8 cellular contexts compared by ENCODE assay signal in genomic region chr6:42984001-42984923, GRCh38. TPM values are rescaled to one million over a fixed set of nuclear protein-coding genes. Genes with fewer than 3 reads are reported as not detected.
DNase-seq lines count a peak whose midpoint lies in the region; ATAC-seq and TF ChIP-seq lines count a peak whose summit lies in the region.

TSS of gene PPP2R5D (plus strand) at chr6:42984570. CDS start at chr6:42984678, 108 bp downstream.

- H3K36me3 ChIP-seq in heart right ventricle (peaks cover 0 to 18% (median 2%) of the 10 kb centered on the region in 9 donors), upper lobe of left lung (peaks cover 0 to 2% (median 0%) of the 10 kb centered on the region in 4 donors)

- TF ChIP-seq EP300 in upper lobe of left lung (IDR thresholded peaks at IDR 0.05), result no peak

- peak within 1 kb of the TSS; percentile 73 to 95 (median 86) for H3K4me3 ChIP-seq in heart right ventricle
- peak within 1 kb of the TSS; percentile 74 to 97 (median 80) for H3K4me3 ChIP-seq in upper lobe of left lung

- ATAC-seq in HG02870 (IDR thresholded peaks at IDR 0.05; ENCODE audit: unreplicated experiment), result peak; percentile 88
- peak; percentile 96 to 98 (median 97) for ATAC-seq in heart right ventricle
- ATAC-seq in upper lobe of left lung (ENCODE audit: low FRiP score in 2 of 2), result peak; percentile 97 to 98

- H3K27me3 ChIP-seq in heart right ventricle (no peaks in the 10 kb centered on the region), upper lobe of left lung (no peaks in the 10 kb centered on the region)

- intact Hi-C loops in T-helper 1 cell treated with Interleukin-12 subunit alpha and Interleukin-12 subunit beta and Interleukin-4 antibody, amounts not matched to agents 30 ng/mL and 1 ng/mL, for 36 hours (cut with micrococcal nuclease), result loop anchor here (1.0 to 5.0 kb wide), 12 partner anchors 30 to 533 kb away; partner anchors contain the start of genes ABCC10, CNPY3, CUL7 and KLC4
- intact Hi-C loops in heart right ventricle (cut with DNase I), result no loop called here
- intact Hi-C loops in posterior cingulate gyrus (cut with DNase I), result loop anchor here (10.0 kb wide), 1 partner anchor 71 kb away; the partner anchor contains the start of genes CUL7, KLC4 and MRPL2

- 0% methylated on average over 50 to 59 of the region's 59 CpGs for WGBS in heart right ventricle, 2 donors
- WGBS in upper lobe of left lung, 2 donors, result 0% methylated on average over 25 to 56 of the region's 59 CpGs

- no peaks in the 10 kb centered on the region for H3K9me3 ChIP-seq in heart right ventricle
- H3K9me3 ChIP-seq in upper lobe of left lung, result no peaks in the 10 kb centered on the region

- TF ChIP-seq CTCF in GM13976 (IDR thresholded peaks at IDR 0.05; ENCODE audit: borderline replicate concordance, control extremely low read depth, extremely low read depth, insufficient read depth, missing control alignments) (no peak), heart right ventricle (IDR thresholded peaks at IDR 0.05) (no peak), upper lobe of left lung (IDR thresholded peaks at IDR 0.05) (peak in 4 of 6 experiments; percentile 6 to 49 (median 32))

- TF ChIP-seq POLR2A in upper lobe of left lung (IDR thresholded peaks at IDR 0.05), result peak in 3 of 4 donors; percentile 41 to 89 (median 87)

- H3K27ac ChIP-seq in heart right ventricle (peak within 1 kb of the TSS; percentile 59 to 94 (median 88)), upper lobe of left lung (peak within 1 kb of the TSS; percentile 74 to 92 (median 89))

- H3K4me1 ChIP-seq in heart right ventricle (peaks cover 11 to 62% (median 53%) of the 10 kb centered on the region in 9 donors), upper lobe of left lung (peaks cover 34 to 59% (median 53%) of the 10 kb centered on the region in 4 donors)

- peak; percentile 97 for DNase-seq in GM13976 (ENCODE audit: low spot score)
- peak; percentile 100 for DNase-seq in NCI-H146 treated with DMSO at 0.1 percent for 48 hours (lab: John Stamatoyannopoulos, UW; ENCODE audit: unreplicated experiment)
- peak; percentile 99 for DNase-seq in amniotic epithelial cell (ENCODE audit: low read depth)
- peak; percentile 94 to 99 for DNase-seq in heart right ventricle
- peak; percentile 95 to 100 (median 97) for DNase-seq in posterior cingulate gyrus
- peak; percentile 96 to 99 for DNase-seq in upper lobe of left lung

- in situ Hi-C loops in GM13976 (cut with MboI; ENCODE audit: low sequenced_read_pairs, unreplicated experiment), result no loop called here

RNA-seq across cellular contexts. Expression of gene PPP2R5D, which starts in this region (rescaled TPM):
- 58.3 and 59.4 TPM in 2 replicates for total RNA-seq in T-helper 1 cell treated with Interleukin-12 subunit alpha and Interleukin-12 subunit beta and Interleukin-4 antibody, amounts not matched to agents 30 ng/mL and 1 ng/mL, for 36 hours
- total RNA-seq in heart right ventricle (10 to 100 TPM; 28.4 to 47.1 (median 31.8) TPM), upper lobe of left lung (10 to 100 TPM; 22.8 to 45.1 (median 27.3) TPM)
- 10 to 100 TPM; 23.9 to 35.7 TPM for polyA plus RNA-seq in heart right ventricle

Comparison
In these comparisons a context has a peak if more than half of its experiments do, and no peak if none do; other contexts are left out.
1. Peak in every context shown above with its lines: DNase-seq, ATAC-seq, H3K4me3 ChIP-seq and H3K27ac ChIP-seq.
2. CTCF ChIP-seq: peak in upper lobe of left lung (4 of 6); none in GM13976 (single experiment) and heart right ventricle (0 of 9).
3. intact Hi-C loops: an anchor here in T-helper 1 cell treated with Interleukin-12 subunit alpha and Interleukin-12 subunit beta and Interleukin-4 antibody, amounts not matched to agents 30 ng/mL and 1 ng/mL, for 36 hours (1.0 to 5.0 kb wide) and posterior cingulate gyrus (10.0 kb wide); none called in heart right ventricle.